Comparison of ENCODE assay signal across 8 cellular contexts in the genomic region with DNA sequence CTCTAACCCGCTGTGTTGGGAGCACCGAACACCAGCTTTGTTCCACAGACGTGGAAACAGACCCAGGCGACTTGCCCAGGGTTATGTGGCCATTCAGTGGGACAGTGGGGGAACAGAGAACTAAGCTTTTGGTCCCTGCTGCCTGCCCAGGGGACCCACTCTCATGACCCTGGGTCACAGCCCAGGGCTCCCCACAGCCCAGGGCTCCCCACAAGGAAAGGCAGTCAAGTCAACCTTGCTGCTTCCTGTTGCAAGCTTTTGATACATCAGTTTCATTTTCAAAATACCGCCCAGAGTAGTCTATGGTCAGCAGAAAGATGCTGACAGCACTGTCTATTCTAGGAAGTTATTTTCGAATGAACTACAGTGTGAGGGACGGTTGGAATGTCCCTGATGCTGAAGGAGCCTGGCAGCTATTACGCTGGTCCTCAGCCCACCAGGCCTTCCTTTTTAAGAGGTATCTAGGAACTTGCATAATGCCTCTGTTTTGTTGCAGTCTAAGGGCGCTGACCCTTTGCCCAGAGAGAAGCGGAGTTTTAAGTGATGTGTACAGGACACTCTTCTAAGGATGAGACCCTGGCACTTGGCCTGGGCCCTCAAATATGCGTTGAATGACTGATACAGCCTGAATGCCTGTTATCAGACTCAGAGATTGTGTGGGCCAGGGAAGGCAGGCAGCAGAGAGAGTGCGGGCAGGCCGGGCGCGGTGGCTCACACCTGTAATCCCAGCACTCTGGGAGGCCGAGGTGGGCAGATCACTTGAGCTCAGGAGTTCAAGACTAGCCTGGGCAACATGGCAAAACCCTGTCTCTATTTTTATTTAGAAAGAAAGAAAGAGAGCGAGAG.
DNase-seq lines count a peak whose midpoint lies in the region; ATAC-seq lines count a peak whose summit lies in the region.

No MANE protein-coding gene starts in this region.

- H3K27ac ChIP-seq in muscle layer of colon (ENCODE audit: low read depth, low read length) = peak overlapping the region; percentile 73

- H3K4me1 Mint-ChIP-seq in central memory CD8-positive, alpha-beta T cell = peaks cover 21% of the 10 kb centered on the region

- H3K9ac ChIP-seq in muscle layer of colon (ENCODE audit: low read length) = peak overlapping the region; percentile 89

- peaks cover 3% of the 10 kb centered on the region for H3K36me3 Mint-ChIP-seq in central memory CD8-positive, alpha-beta T cell (ENCODE audit: insufficient read depth)

- DNase-seq in activated naive CD4-positive, alpha-beta T cell treated with Interleukin-2 at 50 U/mL for 16 hours = peak; percentile 15
- no peak for DNase-seq in activated naive CD4-positive, alpha-beta T cell treated with anti-CD3 and anti-CD28 coated beads, Interleukin-2, amount 50 U/mL, for 16 hours
- DNase-seq in NOMO-1 treated with DMSO at 0.1 percent for 48 hours (lab: John Stamatoyannopoulos, UW; ENCODE audit: unreplicated experiment) = peak; percentile 48
- DNase-seq in central memory CD8-positive, alpha-beta T cell (ENCODE audit: low spot score in 2 of 2) = no peak
- no peak for DNase-seq in kidney tubule cell (ENCODE audit: low spot score)
- no peak for DNase-seq in iPS-NIHi11 (ENCODE audit: low spot score)
- DNase-seq in NCI-H1092 (lab: John Stamatoyannopoulos, UW) = no peak

- peak overlapping the region; percentile 72 for H3K27ac Mint-ChIP-seq in central memory CD8-positive, alpha-beta T cell (ENCODE audit: low read depth)

- H3K9me3 ChIP-seq in muscle layer of colon (ENCODE audit: low read length) = no peaks in the 10 kb centered on the region

- H3K9me3 Mint-ChIP-seq in central memory CD8-positive, alpha-beta T cell = peaks cover 5% of the 10 kb centered on the region

- H3K27me3 Mint-ChIP-seq in central memory CD8-positive, alpha-beta T cell = no peaks in the 10 kb centered on the region

- ATAC-seq in central memory CD8-positive, alpha-beta T cell (replicated peaks; ENCODE audit: extremely low read depth, poor library complexity, severe bottlenecking) = peak; percentile 57

- H3K4me3 ChIP-seq in muscle layer of colon (ENCODE audit: low read depth in 1 of 2, low read length in 2 of 2) = peak overlapping the region; percentile 65 to 66

- H3K36me3 ChIP-seq in muscle layer of colon (ENCODE audit: insufficient read depth, low read length) = no peaks in the 10 kb centered on the region

- peaks cover 12% of the 10 kb centered on the region for H3K4me1 ChIP-seq in muscle layer of colon (ENCODE audit: insufficient read depth, low read length)

- H3K4me3 Mint-ChIP-seq in central memory CD8-positive, alpha-beta T cell = peak overlapping the region; percentile 75

- H3K27me3 ChIP-seq in muscle layer of colon (ENCODE audit: control insufficient read depth in 1 of 2, insufficient read depth in 2 of 2, low read length in 2 of 2) = no peaks in the 10 kb centered on the region

Comparison
In these comparisons a context has a peak if more than half of its experiments do, and no peak if none do; other contexts are left out.
1. DNase-seq: peak in activated naive CD4-positive, alpha-beta T cell treated with Interleukin-2 at 50 U/mL for 16 hours (single experiment) and NOMO-1 treated with DMSO at 0.1 percent for 48 hours (single experiment); none in activated naive CD4-positive, alpha-beta T cell treated with anti-CD3 and anti-CD28 coated beads, Interleukin-2, amount 50 U/mL, for 16 hours (single experiment), central memory CD8-positive, alpha-beta T cell (0 of 2), kidney tubule cell (single experiment), iPS-NIHi11 (single experiment) and NCI-H1092 (single experiment).